ENCODE assay signal across 1 cellular context in genomic region chr9:404229-404628, GRCh38.
TF ChIP-seq lines count a peak whose summit lies in the region.

No MANE protein-coding gene starts in this region.

TF ChIP-seq in GM23338, 12 proteins besides CTCF, POLR2A, EP300 and RAD21 (continued from another document):
- TF ChIP-seq ZNF114 (CRISPR knock-in tag; IDR thresholded peaks at IDR 0.05) (no peak), JUNB (IDR thresholded peaks at IDR 0.05; ENCODE audit: unreplicated experiment) (no peak)
